In the genomic region with DNA sequence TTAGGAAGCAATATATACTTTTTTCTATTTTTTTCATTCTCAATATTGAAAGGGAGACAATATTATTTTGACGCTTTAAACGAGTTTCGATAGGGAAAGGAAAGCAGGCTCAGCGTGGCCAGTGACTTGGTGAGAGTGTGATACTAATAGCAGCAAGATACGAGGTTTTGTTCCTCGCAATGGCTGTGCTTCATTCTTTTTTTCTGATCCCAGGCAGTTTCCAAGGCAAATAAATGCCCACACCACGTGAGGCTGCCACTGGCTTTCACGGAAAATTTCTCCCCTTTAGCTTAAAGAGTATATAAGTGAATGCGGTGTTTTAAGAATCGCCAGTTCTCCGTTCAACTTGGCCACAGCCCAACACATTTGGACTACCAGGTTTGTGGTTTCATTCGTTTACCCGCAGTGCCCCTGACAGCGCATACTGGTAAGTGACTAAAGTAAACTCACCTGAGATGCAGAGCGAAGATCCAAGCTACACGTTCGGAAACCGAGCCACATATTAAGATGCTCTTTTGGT, we compare ENCODE assay signal across 1 cellular context.
TF ChIP-seq lines count a peak whose summit lies in the region.

No MANE protein-coding gene starts in this region.

TF ChIP-seq in IMR-90, 13 proteins besides CTCF, POLR2A, EP300 and RAD21:
- TF ChIP-seq CHD1 (IDR thresholded peaks at IDR 0.05; ENCODE audit: low read depth, low read length) = no peak
